In the genomic region with DNA sequence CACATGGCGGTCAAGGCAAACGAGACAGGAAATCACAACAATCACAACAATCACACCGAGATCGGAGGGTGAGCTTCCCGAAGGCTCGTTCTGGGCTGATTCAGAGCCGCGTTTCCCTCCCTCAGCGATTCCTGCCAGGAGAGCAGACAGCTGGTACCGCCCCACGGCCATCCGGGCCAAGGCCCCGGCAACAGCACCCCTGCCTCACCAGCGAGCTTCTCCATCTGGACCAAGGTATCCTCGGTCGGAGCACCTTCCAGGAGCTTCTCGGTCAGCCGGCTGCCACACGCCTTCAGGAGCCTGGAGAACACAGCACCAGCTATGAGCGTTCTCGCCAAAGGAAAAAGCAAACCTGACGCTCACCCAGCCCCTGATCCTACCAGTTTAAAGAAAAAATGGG, we compare ENCODE assay signal across 22 cellular contexts.
"Had no signal": no experiment of that assay in that cellular context is flagged by ENCODE, and none has a peak within 500 bp of the region (broad histone marks: within the 10 kb centered on the region; RNA-seq: fewer than 3 reads in every experiment).

No MANE protein-coding gene starts in this region.

- H3K4me1 Mint-ChIP-seq: nephron; stimulated activated memory B cell treated with anti-CD40 and anti-IgM and Interleukin-4, amounts not matched to agents 10 μg/mL and 1 μg/mL and 100 μg/mL, for 72 hours had no signal

- H3K4me1 ChIP-seq: heart left ventricle, left lung, psoas muscle, right lobe of liver, tibial artery, upper lobe of left lung, uterus had no signal

- H3K4me3 ChIP-seq: heart left ventricle, left lung, lung, psoas muscle, right lobe of liver, tibial artery, upper lobe of left lung, uterus had no signal

- ATAC-seq: effector memory CD8-positive, alpha-beta T cell; heart left ventricle; left lung; psoas muscle; right lobe of liver; stimulated activated memory B cell treated with anti-CD40 and anti-IgM and Interleukin-4, amounts not matched to agents 10 μg/mL and 1 μg/mL and 100 μg/mL, for 72 hours had no signal

- H3K27ac ChIP-seq: heart left ventricle, left lung, psoas muscle, right lobe of liver, tibial artery, upper lobe of left lung, uterus had no signal

- H3K27me3 ChIP-seq: heart left ventricle, left lung, right lobe of liver, tibial artery, upper lobe of left lung, uterus had no signal

- DNase-seq: effector memory CD8-positive, alpha-beta T cell; erythroblast; foreskin melanocyte; hippocampal formation; left lung; mesenchymal stem cell; midbrain; retina; stimulated activated CD4-positive, alpha-beta T cell treated with anti-CD3 and anti-CD28 coated beads, Interleukin-15, amount 100 ng/mL, for 24 hours; stimulated activated CD4-positive, alpha-beta T cell treated with anti-CD3 and anti-CD28 coated beads, Interleukin-1b, Interleukin-23, amount 100 ng/mL, for 48 hours; stimulated activated CD4-positive, alpha-beta T cell treated with anti-CD3 and anti-CD28 coated beads, Interleukin-4, amount 100 ng/mL, for 24 hours; tibial artery; uterus had no signal

- H3K27ac Mint-ChIP-seq: dendritic cell treated with granulocyte-macrophage colony-stimulating factor and Interleukin-4, amounts not matched to agents 40 ng/mL and 50 ng/mL, for 4 days; effector memory CD8-positive, alpha-beta T cell; nephron; stimulated activated memory B cell treated with anti-CD40 and anti-IgM and Interleukin-4, amounts not matched to agents 10 μg/mL and 1 μg/mL and 100 μg/mL, for 72 hours; stimulated activated naive CD8-positive, alpha-beta T cell treated with anti-CD3 and anti-CD28 coated beads, Interleukin-15, Interleukin-2, amounts not matched to agents 100 ng/mL and 50 ng/mL, for 24 hours had no signal

- H3K36me3 ChIP-seq: uterus had no signal

- H3K9me3 Mint-ChIP-seq: dendritic cell treated with granulocyte-macrophage colony-stimulating factor and Interleukin-4, amounts not matched to agents 40 ng/mL and 50 ng/mL, for 4 days; effector memory CD8-positive, alpha-beta T cell; nephron; stimulated activated memory B cell treated with anti-CD40 and anti-IgM and Interleukin-4, amounts not matched to agents 10 μg/mL and 1 μg/mL and 100 μg/mL, for 72 hours; stimulated activated naive CD8-positive, alpha-beta T cell treated with anti-CD3 and anti-CD28 coated beads, Interleukin-15, Interleukin-2, amounts not matched to agents 100 ng/mL and 50 ng/mL, for 24 hours had no signal

- H3K9me3 ChIP-seq: heart left ventricle, left lung, psoas muscle, right lobe of liver, tibial artery, upper lobe of left lung, uterus had no signal

- H3K27me3 Mint-ChIP-seq: dendritic cell treated with granulocyte-macrophage colony-stimulating factor and Interleukin-4, amounts not matched to agents 40 ng/mL and 50 ng/mL, for 4 days; effector memory CD8-positive, alpha-beta T cell; stimulated activated memory B cell treated with anti-CD40 and anti-IgM and Interleukin-4, amounts not matched to agents 10 μg/mL and 1 μg/mL and 100 μg/mL, for 72 hours; stimulated activated naive CD8-positive, alpha-beta T cell treated with anti-CD3 and anti-CD28 coated beads, Interleukin-15, Interleukin-2, amounts not matched to agents 100 ng/mL and 50 ng/mL, for 24 hours had no signal

- H3K4me3 Mint-ChIP-seq: dendritic cell treated with granulocyte-macrophage colony-stimulating factor and Interleukin-4, amounts not matched to agents 40 ng/mL and 50 ng/mL, for 4 days; effector memory CD8-positive, alpha-beta T cell; nephron; stimulated activated memory B cell treated with anti-CD40 and anti-IgM and Interleukin-4, amounts not matched to agents 10 μg/mL and 1 μg/mL and 100 μg/mL, for 72 hours; stimulated activated naive CD8-positive, alpha-beta T cell treated with anti-CD3 and anti-CD28 coated beads, Interleukin-15, Interleukin-2, amounts not matched to agents 100 ng/mL and 50 ng/mL, for 24 hours had no signal
